Comparison of ENCODE assay signal across 28 cellular contexts in the genomic region with DNA sequence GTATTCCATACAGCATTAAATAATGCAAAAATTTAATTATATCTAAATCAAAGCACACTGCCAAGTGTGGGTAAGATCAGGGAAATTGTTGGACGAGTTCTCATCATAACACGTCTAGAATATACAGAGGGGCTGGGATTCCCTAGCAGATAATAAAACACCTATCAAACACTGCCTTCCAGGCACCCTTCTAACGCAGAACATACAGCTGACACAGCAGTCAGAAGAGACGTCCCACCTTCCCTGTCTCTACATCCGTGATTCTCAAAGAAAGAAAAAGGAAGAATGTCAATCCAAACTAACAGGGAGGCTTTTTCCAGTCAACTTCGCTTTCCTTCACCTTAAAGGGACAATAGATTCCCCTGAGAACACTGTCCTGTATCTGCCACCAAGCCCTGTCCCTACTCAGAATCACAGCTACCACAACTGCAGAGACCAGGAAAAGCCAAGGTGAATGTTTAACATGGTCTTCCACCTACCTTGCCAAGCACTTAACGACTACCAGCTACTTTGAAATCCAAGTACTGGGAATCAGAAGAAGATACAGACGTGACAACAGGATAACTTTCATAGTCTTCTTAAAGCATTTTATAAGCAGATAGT. TPM values are rescaled to one million over a fixed set of nuclear protein-coding genes. Genes with fewer than 3 reads are reported as not detected.
DNase-seq lines count a peak whose midpoint lies in the region; ATAC-seq, FAIRE-seq and TF ChIP-seq lines count a peak whose summit lies in the region.
"Had no signal": no experiment of that assay in that cellular context is flagged by ENCODE, and none has a peak within 500 bp of the region (broad histone marks: within the 10 kb centered on the region; RNA-seq: fewer than 3 reads in every experiment).

No MANE protein-coding gene starts in this region.

- H3K27ac ChIP-seq in kidney (ENCODE audit: low read depth in 2 of 2, low read length in 2 of 2) (peak overlapping the region; percentile 66 to 71), PC-9 (no peak overlapping the region)
- H3K27ac ChIP-seq: upper lobe of left lung, WERI-Rb-1 had no signal

- H3K27me3 ChIP-seq in PC-9 (ENCODE audit: insufficient read depth, low read depth), result no peaks in the 10 kb centered on the region
- H3K27me3 ChIP-seq: BE2C, upper lobe of left lung had no signal

- H3K36me3 ChIP-seq in kidney (ENCODE audit: control insufficient read depth in 1 of 2, insufficient read depth in 2 of 2, low read length in 2 of 2) (no peaks in the 10 kb centered on the region), PC-9 (ENCODE audit: low read depth) (no peaks in the 10 kb centered on the region)
- H3K36me3 ChIP-seq: BE2C, upper lobe of left lung, WERI-Rb-1 had no signal

- 0 out of 2 replicates have a peak, but pooled peaks cover 3% of the 10 kb centered on the region for H3K79me2 ChIP-seq in PC-9 (ENCODE audit: low read depth)

- no peaks in the 10 kb centered on the region for H4K20me1 ChIP-seq in PC-9 (ENCODE audit: insufficient read depth)

- H3K27me3 Mint-ChIP-seq in WTC11 (ENCODE audit: low read depth) (no peaks in the 10 kb centered on the region), nephron progenitor cell (ENCODE audit: low read depth, poor library complexity) (no peaks in the 10 kb centered on the region)

- H3K9me3 ChIP-seq in kidney (ENCODE audit: control insufficient read depth in 1 of 2, low read length in 2 of 2) (no peaks in the 10 kb centered on the region), PC-9 (ENCODE audit: insufficient read depth, low read depth) (no peaks in the 10 kb centered on the region)
- H3K9me3 ChIP-seq: BE2C, upper lobe of left lung had no signal

- no TSS peak for BruUV-seq in PC-9 (replicated peaks; lab: Mats Ljungman, UMichigan)

- CTCF ChIA-PET in WTC11 (lab: Charles Lee) (interaction anchor here (1.0 to 1.4 kb wide), 4 partner anchors 10 to 39 kb away, joined by 3 to 9 read pairs (median 4); a partner anchor contains a TSS), PC-9 (lab: Charles Lee) (no interaction called here)

- intact Hi-C loops in kidney (cut with DNase I), result no loop called here
- intact Hi-C loops in PC-9 (cut with micrococcal nuclease; ENCODE audit: unreplicated experiment), result no loop called here

- H3K36me3 Mint-ChIP-seq in WTC11, result peaks cover 3% of the 10 kb centered on the region; the same call in 1 of the 2 replicates
- no peaks in the 10 kb centered on the region for H3K36me3 Mint-ChIP-seq in nephron progenitor cell (ENCODE audit: low read depth)
- H3K36me3 Mint-ChIP-seq: CD8-positive, alpha-beta memory T cell; natural killer cell; stimulated activated effector memory CD8-positive, alpha-beta T cell treated with anti-CD3 and anti-CD28 coated beads, Interleukin-12 subunit alpha, Interleukin-12 subunit beta, amount 100 ng/mL, for 72 hours had no signal

- H3K4me3 Mint-ChIP-seq in WTC11, result no peak overlapping the region
- H3K4me3 Mint-ChIP-seq in nephron progenitor cell, result no peak overlapping the region
- H3K4me3 Mint-ChIP-seq: activated CD4-positive, alpha-beta T cell treated with anti-CD3 and anti-CD28 coated beads, Interleukin-2, amount 10 ng/mL, durations not matched to agents 24 days and 14 days; activated T-cell treated with anti-CD3 and anti-CD28 coated beads, Interleukin-2, amount 50 U/mL, for 4 hours; CD8-positive, alpha-beta memory T cell; natural killer cell; stimulated activated effector memory CD8-positive, alpha-beta T cell treated with anti-CD3 and anti-CD28 coated beads, Interleukin-12 subunit alpha, Interleukin-12 subunit beta, amount 100 ng/mL, for 72 hours had no signal

- H3F3A ChIP-seq in PC-9 (ENCODE audit: insufficient read depth, low read depth), result no peaks in the 10 kb centered on the region

- H3K9ac ChIP-seq in kidney (ENCODE audit: low read length in 2 of 2), result peak overlapping the region in 1 of 2 donors; percentile 34

- no peak for FAIRE-seq in kidney (lab: Jason Lieb, UNC)

- in situ Hi-C loops in Caki2 (cut with HindIII; ENCODE audit: low pct_unique_long_range_greater_than_20kb, low sequenced_read_pairs), result no loop called here

- no peak overlapping the region for H2AFZ ChIP-seq in PC-9

- no peak; the same call in 1 of the 2 replicates for ATAC-seq in WTC11
- ATAC-seq: activated T-cell treated with anti-CD3 and anti-CD28 coated beads, Interleukin-2, amount 50 U/mL, for 4 hours; natural killer cell; PC-3; stimulated activated effector memory CD8-positive, alpha-beta T cell treated with anti-CD3 and anti-CD28 coated beads, Interleukin-12 subunit alpha, Interleukin-12 subunit beta, amount 100 ng/mL, for 72 hours had no signal

- peaks cover 1% of the 10 kb centered on the region; the same call in 1 of the 2 replicates for H3K9me3 Mint-ChIP-seq in WTC11
- no peaks in the 10 kb centered on the region for H3K9me3 Mint-ChIP-seq in nephron progenitor cell
- H3K9me3 Mint-ChIP-seq: activated CD4-positive, alpha-beta T cell treated with anti-CD3 and anti-CD28 coated beads, Interleukin-2, amount 10 ng/mL, durations not matched to agents 24 days and 14 days; activated T-cell treated with anti-CD3 and anti-CD28 coated beads, Interleukin-2, amount 50 U/mL, for 4 hours; CD8-positive, alpha-beta memory T cell; natural killer cell; stimulated activated effector memory CD8-positive, alpha-beta T cell treated with anti-CD3 and anti-CD28 coated beads, Interleukin-12 subunit alpha, Interleukin-12 subunit beta, amount 100 ng/mL, for 72 hours had no signal

- POLR2A ChIA-PET in WTC11 (lab: Charles Lee), result interaction anchor here (0.6 to 1.1 kb wide), 2 partner anchors 16 to 219 kb away, joined by 3 read pairs; no protein-coding TSS in a partner anchor
- POLR2A ChIA-PET in PC-9 (lab: Charles Lee; ENCODE audit: unreplicated experiment), result interaction anchor here (0.5 to 0.6 kb wide), 2 partner anchors 28 to 306 kb away, joined by 4 read pairs; no protein-coding TSS in a partner anchor

- H3K4me1 ChIP-seq in kidney (ENCODE audit: control insufficient read depth in 1 of 2, insufficient read depth in 1 of 2, low read depth in 1 of 2, low read length in 2 of 2) (peaks cover 6 to 26% of the 10 kb centered on the region in 2 donors), PC-9 (replicated peaks; ENCODE audit: insufficient read depth) (peaks cover 5% of the 10 kb centered on the region; the same call in 1 of the 2 replicates)

- peak; percentile 4 for DNase-seq in Caki2 (ENCODE audit: low read depth)
- DNase-seq in WTC11 (ENCODE audit: low spot score), result no peak
- DNase-seq in kidney, result no peak
- no peak for DNase-seq in nephron progenitor cell
- no peak for DNase-seq in PC-9
- no peak for DNase-seq in NCI-H2227 treated with DMSO at 0.1 percent for 48 hours (lab: John Stamatoyannopoulos, UW)
- no peak for DNase-seq in EL
- no peak for DNase-seq in foreskin melanocyte
- DNase-seq: activated CD4-positive, alpha-beta T cell treated with anti-CD3 and anti-CD28 coated beads, Interleukin-2, amount 10 ng/mL, durations not matched to agents 24 days and 14 days; activated gamma-delta T cell treated with Interleukin-2 at 50 U/mL for 16 hours; activated T-cell treated with anti-CD3 and anti-CD28 coated beads, Interleukin-2, amount 50 U/mL, for 4 hours; BE2C; CD8-positive, alpha-beta memory T cell; DMS53; GF-D8; Karpas-422; kidney glomerular epithelial cell; natural killer cell; NCI-H146; NCI-H510A; PC-3; SHP77 treated with DMSO at 0.1 percent for 48 hours; stimulated activated CD4-positive, alpha-beta T cell treated with anti-CD3 and anti-CD28 coated beads, Interleukin-4, amount 100 ng/mL, for 24 hours; SW 1271; T-helper 9 cell; upper lobe of left lung; WERI-Rb-1 had no signal

- H3K4me2 ChIP-seq in PC-9, result no peak overlapping the region

- H3K4me1 Mint-ChIP-seq in WTC11 (peaks cover 17% of the 10 kb centered on the region), nephron progenitor cell (peaks cover 12% of the 10 kb centered on the region)
- H3K4me1 Mint-ChIP-seq: activated CD4-positive, alpha-beta T cell treated with anti-CD3 and anti-CD28 coated beads, Interleukin-2, amount 10 ng/mL, durations not matched to agents 24 days and 14 days; CD8-positive, alpha-beta memory T cell; natural killer cell; stimulated activated effector memory CD8-positive, alpha-beta T cell treated with anti-CD3 and anti-CD28 coated beads, Interleukin-12 subunit alpha, Interleukin-12 subunit beta, amount 100 ng/mL, for 72 hours had no signal

- TF ChIP-seq CTCF in WTC11 (IDR thresholded peaks at IDR 0.05) (no peak), kidney (IDR thresholded peaks at IDR 0.05; ENCODE audit: borderline replicate concordance, extremely low read depth, insufficient read depth) (no peak), nephron progenitor cell (IDR thresholded peaks at IDR 0.05) (no peak), PC-9 (conservative IDR thresholded peaks at IDR 0.05) (no peak)

- no peaks in the 10 kb centered on the region for H3K9me2 ChIP-seq in PC-9 (ENCODE audit: insufficient read depth)

- peak overlapping the region; percentile 58; the same call in 1 of the 2 replicates for H3K27ac Mint-ChIP-seq in WTC11
- peak overlapping the region; percentile 35 for H3K27ac Mint-ChIP-seq in nephron progenitor cell
- H3K27ac Mint-ChIP-seq: activated CD4-positive, alpha-beta T cell treated with anti-CD3 and anti-CD28 coated beads, Interleukin-2, amount 10 ng/mL, durations not matched to agents 24 days and 14 days; CD8-positive, alpha-beta memory T cell; natural killer cell; stimulated activated effector memory CD8-positive, alpha-beta T cell treated with anti-CD3 and anti-CD28 coated beads, Interleukin-12 subunit alpha, Interleukin-12 subunit beta, amount 100 ng/mL, for 72 hours had no signal

- peak overlapping the region; percentile 46 to 55 for H3K4me3 ChIP-seq in kidney (ENCODE audit: low read length in 2 of 2)
- no peak overlapping the region for H3K4me3 ChIP-seq in PC-9
- H3K4me3 ChIP-seq: upper lobe of left lung had no signal

RNA-seq across cellular contexts. Expression of a gene that starts 38.5 kb away (rescaled TPM):
- 9.0 and 14.9 TPM in 2 replicates for total RNA-seq in Caki2 (2014; rRNA removed; shearing (Covaris generic); ENCODE audit: low replicate concordance)
- total RNA-seq in WTC11 (2021) (30.1 to 37.1 TPM (median 30.4 TPM) in 3 replicates), kidney (51.8 TPM), PC-9 (2021) (15.7 and 19.5 TPM in 2 replicates)
- polyA plus RNA-seq in kidney (ENCODE audit: insufficient read depth, low read depth, low replicate concordance), result 14.7 TPM
